ENCODE assay signal across 8 cellular contexts in genomic region chr5:177671035-177671754, GRCh38.
DNase-seq lines count a peak whose midpoint lies in the region; ATAC-seq lines count a peak whose summit lies in the region.
"Not testable (repeated sequence)": the region's sequence is repeated elsewhere in the genome, so short reads cannot be mapped to it uniquely, and the experiment has no call there.

No MANE protein-coding gene starts in this region.

- 73% methylated on average over 3 of the region's 37 CpGs; no CpG with 5 or more reads in 1 of the 2 experiments for WGBS in mesodermal cell (ENCODE audit: insufficient coverage in 2 of 2), 2 experiments

- H3K9me3 ChIP-seq in ES-I3 (ENCODE audit: control insufficient read depth, insufficient read depth, low read length); mesodermal cell (ENCODE audit: control insufficient read depth, low read length); subcutaneous abdominal adipose tissue (ENCODE audit: control insufficient read depth in 5 of 5, low read length in 5 of 5): not testable (repeated sequence)

- H3K27ac ChIP-seq in mesodermal cell (ENCODE audit: low read depth, low read length, severe bottlenecking); subcutaneous abdominal adipose tissue (ENCODE audit: low read depth, low read length): not testable (repeated sequence)

- not testable (repeated sequence) for H3K4me1 ChIP-seq in ES-I3 (ENCODE audit: insufficient read depth, low read length); mesodermal cell (ENCODE audit: control insufficient read depth, insufficient read depth, low read length, poor library complexity, severe bottlenecking); subcutaneous abdominal adipose tissue (ENCODE audit: control insufficient read depth in 5 of 5, insufficient read depth in 5 of 5, low read length in 5 of 5)

- H3K27me3 ChIP-seq in subcutaneous abdominal adipose tissue (ENCODE audit: control insufficient read depth in 5 of 5, insufficient read depth in 4 of 5, low read length in 5 of 5) = not testable (repeated sequence)

- not testable (repeated sequence) for H3K36me3 ChIP-seq in ES-I3 (ENCODE audit: insufficient read depth, low read length); mesodermal cell (ENCODE audit: control insufficient read depth, insufficient read depth, low read length); subcutaneous abdominal adipose tissue (ENCODE audit: control insufficient read depth in 5 of 5, insufficient read depth in 5 of 5, low read length in 5 of 5)

- DNase-seq in Jurkat, Clone E6-1 (ENCODE audit: low read depth, low spot score) = not testable (repeated sequence)
- DNase-seq in activated T-cell treated with anti-CD3 and anti-CD28 coated beads, Interleukin-2, amount 50 U/mL, for 1 hour = peak; percentile 22

- ATAC-seq in GM21423 (IDR thresholded peaks at IDR 0.05; ENCODE audit: unreplicated experiment) (peak; percentile 25), HG02943 (IDR thresholded peaks at IDR 0.05; ENCODE audit: low read depth, unreplicated experiment) (peak; percentile 34), esophagus mucosa (peak; percentile 50)

- H3K9ac ChIP-seq in ES-I3 (ENCODE audit: low read depth, low read length) = peak overlapping the region; percentile 28; the same call in 1 of the 2 replicates
- H3K9ac ChIP-seq in subcutaneous abdominal adipose tissue (ENCODE audit: low read length in 5 of 5) = not testable (repeated sequence)

- peak overlapping the region; percentile 25 for H3K4me3 ChIP-seq in Jurkat, Clone E6-1 (ENCODE audit: low read length)
- H3K4me3 ChIP-seq in mesodermal cell (ENCODE audit: extremely low read depth, insufficient read depth, low read length, poor library complexity, severe bottlenecking) (peak overlapping the region; percentile 11), subcutaneous abdominal adipose tissue (ENCODE audit: low read depth in 1 of 5, low read length in 5 of 5) (peak overlapping the region in 3 of 5 donors; percentile 34 to 51 (median 47))
